Comparison of ENCODE assay signal across 24 cellular contexts in genomic region chr11:119645018-119645417, GRCh38.
A peak's percentile ranks its signal among the peaks of the same experiment; 100 is the strongest.
DNase-seq lines count a peak whose midpoint lies in the region; ATAC-seq, FAIRE-seq and TF ChIP-seq lines count a peak whose summit lies in the region.
"Had no signal": no experiment of that assay in that cellular context is flagged by ENCODE, and none has a peak within 500 bp of the region (broad histone marks: within the 10 kb centered on the region; RNA-seq: fewer than 3 reads in every experiment).

No MANE protein-coding gene starts in this region.

- ATAC-seq in left ventricle myocardium superior: peak; percentile 14
- ATAC-seq in left lobe of liver: peak; percentile 92
- ATAC-seq in right lobe of liver: peak; percentile 82 to 93 (median 87)
- ATAC-seq: A549, HCT116 had no signal

- no CpG with 5 or more reads among the region's 5 CpGs for WGBS in right lobe of liver (ENCODE audit: insufficient coverage, low coverage, low lambda C conversion rate, missing lambda C conversion rate)
- 58 to 75% methylated on average over 5 of the region's 5 CpGs for WGBS in GM23248 (ENCODE audit: low coverage in 1 of 2, low lambda C conversion rate in 2 of 2, missing lambda C conversion rate in 2 of 2), 2 experiments

- H3K4me3 ChIP-seq in right atrium auricular region: no peak overlapping the region
- no peak overlapping the region for H3K4me3 ChIP-seq in right lobe of liver
- no peak overlapping the region for H3K4me3 ChIP-seq in osteoblast (ENCODE audit: insufficient read depth, low read length)
- H3K4me3 ChIP-seq in GM23248: no peak overlapping the region
- H3K4me3 ChIP-seq: A549; BLaER1 treated with 17β-estradiol and CSF1 and Interleukin-3, amounts not matched to agents 10 nM and 100 nM had no signal

- H3K4me1 ChIP-seq in right atrium auricular region (no peaks in the 10 kb centered on the region), right lobe of liver (peaks cover 0 to 10% (median 2%) of the 10 kb centered on the region in 4 donors), osteoblast (ENCODE audit: insufficient read depth, low read length) (no peaks in the 10 kb centered on the region), GM23248 (ENCODE audit: insufficient read depth) (no peaks in the 10 kb centered on the region)
- H3K4me1 ChIP-seq: A549; BLaER1 treated with 17β-estradiol and CSF1 and Interleukin-3, amounts not matched to agents 10 nM and 100 nM had no signal

- H3K79me2 ChIP-seq in osteoblast (ENCODE audit: insufficient read depth, low read length) (no peaks in the 10 kb centered on the region), GM23248 (ENCODE audit: insufficient read depth) (no peaks in the 10 kb centered on the region)

- FAIRE-seq in D721Med (lab: Jason Lieb, UNC): no peak
- FAIRE-seq: A549, GM12891, GM18507 had no signal

- no peaks in the 10 kb centered on the region for H3K9me2 ChIP-seq in GM23248 (ENCODE audit: insufficient read depth)

- no peaks in the 10 kb centered on the region for H3F3A ChIP-seq in GM23248 (ENCODE audit: insufficient read depth)

- H3K27me3 ChIP-seq in right atrium auricular region: no peaks in the 10 kb centered on the region
- H3K27me3 ChIP-seq in right lobe of liver: no peaks in the 10 kb centered on the region
- H3K27me3 ChIP-seq in osteoblast (ENCODE audit: insufficient read depth, low read length): peaks cover 8% of the 10 kb centered on the region
- H3K27me3 ChIP-seq in GM23248 (replicated peaks; ENCODE audit: insufficient read depth): no peaks in the 10 kb centered on the region; the same call in 1 of the 2 replicates
- H3K27me3 ChIP-seq: BE2C; BLaER1 treated with 17β-estradiol and CSF1 and Interleukin-3, amounts not matched to agents 10 nM and 100 nM had no signal

- H3K9me3 ChIP-seq in right atrium auricular region (no peaks in the 10 kb centered on the region), right lobe of liver (no peaks in the 10 kb centered on the region), osteoblast (ENCODE audit: low read depth, low read length) (no peaks in the 10 kb centered on the region), GM23248 (ENCODE audit: low read depth) (no peaks in the 10 kb centered on the region)
- H3K9me3 ChIP-seq: BE2C; BLaER1 treated with 17β-estradiol and CSF1 and Interleukin-3, amounts not matched to agents 10 nM and 100 nM had no signal

- in situ Hi-C loops in GM23248 (cut with MboI): no loop called here

- DNase-seq in left ventricle myocardium superior: no peak
- DNase-seq in right atrium auricular region (ENCODE audit: low spot score): no peak
- DNase-seq in left lobe of liver (ENCODE audit: low spot score): peak; percentile 75
- DNase-seq in right lobe of liver: peak in 2 of 3 donors; percentile 70 to 77
- peak; percentile 55 for DNase-seq in osteoblast (ENCODE audit: insufficient read length, low spot score, missing footprints)
- DNase-seq in GM23248: no peak
- DNase-seq in D721Med (ENCODE audit: insufficient read length, low spot score): no peak
- DNase-seq in mucosa of gallbladder (ENCODE audit: low spot score): no peak
- DNase-seq: 8988T; ACHN; AML-193; BE2C; CD4-positive, alpha-beta T cell; CD8-positive, alpha-beta memory T cell; DMS53; DMS79 treated with DMSO at 0.1 percent for 48 hours; GF-D8; H9; HFFc6 had no signal

- no peak overlapping the region for H3K27ac ChIP-seq in right atrium auricular region
- no peak overlapping the region for H3K27ac ChIP-seq in right lobe of liver
- no peak overlapping the region for H3K27ac ChIP-seq in osteoblast (ENCODE audit: low read depth, low read length)
- no peak overlapping the region for H3K27ac ChIP-seq in GM23248
- H3K27ac ChIP-seq: A549; BLaER1 treated with 17β-estradiol and CSF1 and Interleukin-3, amounts not matched to agents 10 nM and 100 nM had no signal

- no peaks in the 10 kb centered on the region for H3K36me3 ChIP-seq in right atrium auricular region
- H3K36me3 ChIP-seq in right lobe of liver: no peaks in the 10 kb centered on the region
- H3K36me3 ChIP-seq in osteoblast (ENCODE audit: insufficient read depth, low read length): no peaks in the 10 kb centered on the region
- no peaks in the 10 kb centered on the region for H3K36me3 ChIP-seq in GM23248 (ENCODE audit: low read depth)
- H3K36me3 ChIP-seq: BE2C; BLaER1 treated with 17β-estradiol and CSF1 and Interleukin-3, amounts not matched to agents 10 nM and 100 nM had no signal

- no peak overlapping the region for H3K4me2 ChIP-seq in osteoblast (ENCODE audit: insufficient read depth, low read length)
- H3K4me2 ChIP-seq in GM23248 (ENCODE audit: unreplicated experiment): no peak overlapping the region
- H3K4me2 ChIP-seq: A549; BLaER1 treated with 17β-estradiol and CSF1 and Interleukin-3, amounts not matched to agents 10 nM and 100 nM had no signal

- H2AFZ ChIP-seq in osteoblast (ENCODE audit: low read length): no peak overlapping the region
- H2AFZ ChIP-seq in GM23248: no peak overlapping the region

- no peak for TF ChIP-seq CTCF in right atrium auricular region (IDR thresholded peaks at IDR 0.05)
- no peak for TF ChIP-seq CTCF in right lobe of liver (IDR thresholded peaks at IDR 0.05)
- no peak for TF ChIP-seq CTCF in osteoblast (IDR thresholded peaks at IDR 0.05; ENCODE audit: extremely low read depth, low read depth, low read length)
- TF ChIP-seq CTCF in D721Med (IDR thresholded peaks at IDR 0.05; ENCODE audit: insufficient read depth, missing control alignments): no peak

- TF ChIP-seq POLR2A in right lobe of liver (IDR thresholded peaks at IDR 0.05): no peak

- no peak overlapping the region for H3K9ac ChIP-seq in GM23248
- H3K9ac ChIP-seq: BLaER1 treated with 17β-estradiol and CSF1 and Interleukin-3, amounts not matched to agents 10 nM and 100 nM had no signal

- H4K20me1 ChIP-seq in osteoblast (ENCODE audit: insufficient read depth, low read length) (no peaks in the 10 kb centered on the region), GM23248 (ENCODE audit: insufficient read depth) (no peaks in the 10 kb centered on the region)

- intact Hi-C loops in left ventricle myocardium superior (cut with micrococcal nuclease) (no loop called here), right lobe of liver (cut with DNase I) (no loop called here)

Comparison
In these comparisons a context has a peak if more than half of its experiments do, and no peak if none do; other contexts are left out.
1. ATAC-seq: peak in every context shown above with its lines; median percentile 92 in left lobe of liver; 87 in right lobe of liver; 14 in left ventricle myocardium superior.
2. DNase-seq: peak in left lobe of liver (single experiment), right lobe of liver (2 of 3) and osteoblast (single experiment); none in left ventricle myocardium superior (single experiment), right atrium auricular region (single experiment), GM23248 (single experiment), D721Med (single experiment) and mucosa of gallbladder (single experiment).